Comparison of ENCODE assay signal across 1 cellular context in the genomic region with DNA sequence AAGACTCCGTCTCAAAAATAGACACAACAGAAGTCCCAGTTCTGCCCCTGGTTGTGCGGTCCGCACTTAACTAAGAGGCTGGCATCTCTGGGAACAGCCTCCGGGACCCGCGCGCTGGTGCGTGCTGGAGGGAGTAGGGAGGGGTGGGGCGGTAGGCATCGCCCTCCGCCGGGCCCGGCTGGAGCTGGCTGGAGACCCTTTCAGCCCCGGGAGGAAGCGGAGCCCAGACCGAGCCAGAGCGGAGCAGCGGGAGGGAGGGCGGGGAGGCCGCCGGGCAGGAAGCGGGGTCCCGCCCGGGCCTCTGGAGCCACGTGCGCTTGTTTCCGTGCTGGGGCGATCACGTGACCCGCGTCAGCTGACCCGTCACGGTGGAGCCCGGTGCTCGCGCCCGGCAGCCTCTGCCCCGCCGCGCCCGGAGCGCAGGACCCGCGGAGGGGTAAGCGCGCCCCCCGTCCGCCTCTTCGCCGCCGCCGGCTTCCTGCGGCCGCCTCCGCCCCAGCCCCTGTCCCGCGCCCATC.
TF ChIP-seq lines count a peak whose summit lies in the region.

TSS of gene WDR81 (plus strand) at position 354 of the 518 bp plus-strand sequence. CDS start 256 bp downstream, outside the sequence.

TF ChIP-seq in HepG2, 621 proteins besides CTCF, POLR2A, EP300 and RAD21 (continued from another document and continues in another):
- 0 out of 2 replicates have a peak, but pooled peaks have one; percentile 41 for TF ChIP-seq ZNF331 (CRISPR knock-in tag; IDR thresholded peaks at IDR 0.05)
- peak; percentile 87 for TF ChIP-seq PHF20 (CRISPR knock-in tag; IDR thresholded peaks at IDR 0.05)
- TF ChIP-seq ZNF441 (CRISPR knock-in tag; IDR thresholded peaks at IDR 0.05; ENCODE audit: borderline replicate concordance), result peak; percentile 36; the same call in 1 of the 2 replicates
- no peak for TF ChIP-seq CSRNP2 (CRISPR knock-in tag; conservative IDR thresholded peaks at IDR 0.05; ENCODE audit: low read depth)
- TF ChIP-seq DR1 (CRISPR knock-in tag; IDR thresholded peaks at IDR 0.05), result no peak
- no peak for TF ChIP-seq ZNF274 (CRISPR knock-in tag; IDR thresholded peaks at IDR 0.05)
- peak; percentile 46; the same call in 1 of the 2 replicates for TF ChIP-seq CREB1 (IDR thresholded peaks at IDR 0.05)
- TF ChIP-seq CREB1 (CRISPR knock-in tag; IDR thresholded peaks at IDR 0.05), result no peak
- TF ChIP-seq, protein P1, sequence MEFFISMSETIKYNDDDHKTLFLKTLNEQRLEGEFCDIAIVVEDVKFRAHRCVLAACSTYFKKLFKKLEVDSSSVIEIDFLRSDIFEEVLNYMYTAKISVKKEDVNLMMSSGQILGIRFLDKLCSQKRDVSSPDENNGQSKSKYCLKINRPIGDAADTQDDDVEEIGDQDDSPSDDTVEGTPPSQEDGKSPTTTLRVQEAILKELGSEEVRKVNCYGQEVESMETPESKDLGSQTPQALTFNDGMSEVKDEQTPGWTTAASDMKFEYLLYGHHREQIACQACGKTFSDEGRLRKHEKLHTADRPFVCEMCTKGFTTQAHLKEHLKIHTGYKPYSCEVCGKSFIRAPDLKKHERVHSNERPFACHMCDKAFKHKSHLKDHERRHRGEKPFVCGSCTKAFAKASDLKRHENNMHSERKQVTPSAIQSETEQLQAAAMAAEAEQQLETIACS (CRISPR knock-in tag; IDR thresholded peaks at IDR 0.05), result peak; percentile 79
- TF ChIP-seq, protein P2, sequence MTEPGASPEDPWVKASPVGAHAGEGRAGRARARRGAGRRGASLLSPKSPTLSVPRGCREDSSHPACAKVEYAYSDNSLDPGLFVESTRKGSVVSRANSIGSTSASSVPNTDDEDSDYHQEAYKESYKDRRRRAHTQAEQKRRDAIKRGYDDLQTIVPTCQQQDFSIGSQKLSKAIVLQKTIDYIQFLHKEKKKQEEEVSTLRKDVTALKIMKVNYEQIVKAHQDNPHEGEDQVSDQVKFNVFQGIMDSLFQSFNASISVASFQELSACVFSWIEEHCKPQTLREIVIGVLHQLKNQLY (CRISPR knock-in tag; IDR thresholded peaks at IDR 0.05), result peak; percentile 79; the same call in 1 of the 2 replicates
- TF ChIP-seq ZGPAT (CRISPR knock-in tag; IDR thresholded peaks at IDR 0.05), result peak; percentile 69; the same call in 1 of the 2 replicates
- no peak for TF ChIP-seq ZNF230 (CRISPR knock-in tag; IDR thresholded peaks at IDR 0.05)
- peak; percentile 54; the same call in 1 of the 2 replicates for TF ChIP-seq ZNF724P (CRISPR knock-in tag; IDR thresholded peaks at IDR 0.05; ENCODE audit: borderline replicate concordance)
- no peak for TF ChIP-seq NBN (conservative IDR thresholded peaks at IDR 0.05)
- no peak for TF ChIP-seq U2AF1 (optimal IDR thresholded peaks at IDR 0.05; ENCODE audit: low read depth, low read length)
- peak; percentile 66; the same call in 1 of the 2 replicates for TF ChIP-seq SPEN (CRISPR knock-in tag; IDR thresholded peaks at IDR 0.05; ENCODE audit: low read depth)
- TF ChIP-seq CEBPG (CRISPR knock-in tag; IDR thresholded peaks at IDR 0.05), result 0 out of 2 replicates have a peak, but pooled peaks have one; percentile 2
- TF ChIP-seq ZNF451 (CRISPR knock-in tag; IDR thresholded peaks at IDR 0.05), result peak; percentile 64
- TF ChIP-seq, protein P3, sequence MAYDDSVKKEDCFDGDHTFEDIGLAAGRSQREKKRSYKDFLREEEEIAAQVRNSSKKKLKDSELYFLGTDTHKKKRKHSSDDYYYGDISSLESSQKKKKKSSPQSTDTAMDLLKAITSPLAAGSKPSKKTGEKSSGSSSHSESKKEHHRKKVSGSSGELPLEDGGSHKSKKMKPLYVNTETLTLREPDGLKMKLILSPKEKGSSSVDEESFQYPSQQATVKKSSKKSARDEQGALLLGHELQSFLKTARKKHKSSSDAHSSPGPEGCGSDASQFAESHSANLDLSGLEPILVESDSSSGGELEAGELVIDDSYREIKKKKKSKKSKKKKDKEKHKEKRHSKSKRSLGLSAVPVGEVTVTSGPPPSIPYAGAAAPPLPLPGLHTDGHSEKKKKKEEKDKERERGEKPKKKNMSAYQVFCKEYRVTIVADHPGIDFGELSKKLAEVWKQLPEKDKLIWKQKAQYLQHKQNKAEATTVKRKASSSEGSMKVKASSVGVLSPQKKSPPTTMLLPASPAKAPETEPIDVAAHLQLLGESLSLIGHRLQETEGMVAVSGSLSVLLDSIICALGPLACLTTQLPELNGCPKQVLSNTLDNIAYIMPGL (CRISPR knock-in tag; IDR thresholded peaks at IDR 0.05; ENCODE audit: borderline replicate concordance in 1 of 2, low read depth in 1 of 2), result 0 out of 4 replicates have a peak, but pooled peaks of 1 of the 2 experiments have one; percentile 17
- 0 out of 2 replicates have a peak, but pooled peaks have one; percentile 59 for TF ChIP-seq KMT2A (CRISPR knock-in tag; IDR thresholded peaks at IDR 0.05)
- peak; percentile 50; the same call in 1 of the 2 replicates for TF ChIP-seq ARID5B (CRISPR knock-in tag; IDR thresholded peaks at IDR 0.05)
- peak; percentile 68; the same call in 1 of the 2 replicates for TF ChIP-seq ETV5 (CRISPR knock-in tag; IDR thresholded peaks at IDR 0.05; ENCODE audit: borderline replicate concordance)
- no peak for TF ChIP-seq CBFB (CRISPR knock-in tag; IDR thresholded peaks at IDR 0.05)
- TF ChIP-seq BHLHE40 (IDR thresholded peaks at IDR 0.05; ENCODE audit: low read length), result peak; percentile 88
- peak; percentile 46; the same call in 1 of the 2 replicates for TF ChIP-seq ZNF761 (CRISPR knock-in tag; conservative IDR thresholded peaks at IDR 0.05)
- TF ChIP-seq, protein P4, sequence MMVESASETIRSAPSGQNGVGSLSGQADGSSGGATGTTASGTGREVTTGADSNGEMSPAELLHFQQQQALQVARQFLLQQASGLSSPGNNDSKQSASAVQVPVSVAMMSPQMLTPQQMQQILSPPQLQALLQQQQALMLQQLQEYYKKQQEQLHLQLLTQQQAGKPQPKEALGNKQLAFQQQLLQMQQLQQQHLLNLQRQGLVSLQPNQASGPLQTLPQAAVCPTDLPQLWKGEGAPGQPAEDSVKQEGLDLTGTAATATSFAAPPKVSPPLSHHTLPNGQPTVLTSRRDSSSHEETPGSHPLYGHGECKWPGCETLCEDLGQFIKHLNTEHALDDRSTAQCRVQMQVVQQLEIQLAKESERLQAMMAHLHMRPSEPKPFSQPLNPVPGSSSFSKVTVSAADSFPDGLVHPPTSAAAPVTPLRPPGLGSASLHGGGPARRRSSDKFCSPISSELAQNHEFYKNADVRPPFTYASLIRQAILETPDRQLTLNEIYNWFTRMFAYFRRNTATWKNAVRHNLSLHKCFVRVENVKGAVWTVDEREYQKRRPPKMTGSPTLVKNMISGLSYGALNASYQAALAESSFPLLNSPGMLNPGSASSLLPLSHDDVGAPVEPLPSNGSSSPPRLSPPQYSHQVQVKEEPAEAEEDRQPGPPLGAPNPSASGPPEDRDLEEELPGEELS (CRISPR knock-in tag; IDR thresholded peaks at IDR 0.05), result peak; percentile 29; the same call in 1 of the 2 replicates
- TF ChIP-seq HHEX (CRISPR knock-in tag; IDR thresholded peaks at IDR 0.05), result no peak
- TF ChIP-seq RAD51 (IDR thresholded peaks at IDR 0.05; ENCODE audit: borderline replicate concordance), result peak; percentile 93
- TF ChIP-seq, protein P5, sequence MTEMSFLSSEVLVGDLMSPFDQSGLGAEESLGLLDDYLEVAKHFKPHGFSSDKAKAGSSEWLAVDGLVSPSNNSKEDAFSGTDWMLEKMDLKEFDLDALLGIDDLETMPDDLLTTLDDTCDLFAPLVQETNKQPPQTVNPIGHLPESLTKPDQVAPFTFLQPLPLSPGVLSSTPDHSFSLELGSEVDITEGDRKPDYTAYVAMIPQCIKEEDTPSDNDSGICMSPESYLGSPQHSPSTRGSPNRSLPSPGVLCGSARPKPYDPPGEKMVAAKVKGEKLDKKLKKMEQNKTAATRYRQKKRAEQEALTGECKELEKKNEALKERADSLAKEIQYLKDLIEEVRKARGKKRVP (CRISPR knock-in tag; IDR thresholded peaks at IDR 0.05), result no peak
- TF ChIP-seq TGIF2 (CRISPR knock-in tag; IDR thresholded peaks at IDR 0.05), result peak; percentile 71
- peak; percentile 85 for TF ChIP-seq GABPB1 (CRISPR knock-in tag; IDR thresholded peaks at IDR 0.05)
- 0 out of 2 replicates have a peak, but pooled peaks have one; percentile 1 for TF ChIP-seq ZNF598 (CRISPR knock-in tag; IDR thresholded peaks at IDR 0.05; ENCODE audit: borderline replicate concordance)
- no peak for TF ChIP-seq NFKBIZ (CRISPR knock-in tag; IDR thresholded peaks at IDR 0.05)
- 0 out of 2 replicates have a peak, but pooled peaks have one; percentile 42 for TF ChIP-seq ZSCAN21 (CRISPR knock-in tag; IDR thresholded peaks at IDR 0.05; ENCODE audit: borderline replicate concordance)
- TF ChIP-seq PLSCR1 (CRISPR knock-in tag; IDR thresholded peaks at IDR 0.05; ENCODE audit: borderline replicate concordance), result no peak
- TF ChIP-seq SAP130 (CRISPR knock-in tag; IDR thresholded peaks at IDR 0.05; ENCODE audit: low read depth), result peak; percentile 98
- TF ChIP-seq ZFY (CRISPR knock-in tag; IDR thresholded peaks at IDR 0.05), result peak; percentile 78; the same call in 1 of the 2 replicates
- no peak for TF ChIP-seq ZNF256 (CRISPR knock-in tag; conservative IDR thresholded peaks at IDR 0.05)
- TF ChIP-seq ZNF546 (CRISPR knock-in tag; conservative IDR thresholded peaks at IDR 0.05), result peak; percentile 48; the same call in 1 of the 2 replicates
- no peak for TF ChIP-seq MYPOP (CRISPR knock-in tag; IDR thresholded peaks at IDR 0.05)
- TF ChIP-seq GATAD2A (CRISPR knock-in tag; IDR thresholded peaks at IDR 0.05), result peak; percentile 18; the same call in 1 of the 2 replicates
